ENCODE assay signal across 25 cellular contexts in genomic region chr1:235993652-235994051, GRCh38.
"Had no signal": no experiment of that assay in that cellular context is flagged by ENCODE, and none has a peak within 500 bp of the region (broad histone marks: within the 10 kb centered on the region; RNA-seq: fewer than 3 reads in every experiment).

No MANE protein-coding gene starts in this region.

- H3K4me3 Mint-ChIP-seq: mesothelial cell of epicardium; naive thymus-derived CD4-positive, alpha-beta T cell; natural killer cell treated with Interleukin-12 subunit alpha and Interleukin-12 subunit beta and Interleukin-15 and Interleukin-18, amount 100 ng/mL, for 72 hours; stimulated activated effector memory CD8-positive, alpha-beta T cell treated with anti-CD3 and anti-CD28 coated beads, Interleukin-12 subunit alpha, Interleukin-12 subunit beta, amount 100 ng/mL, for 72 hours; type B pancreatic cell had no signal

- H3K27me3 Mint-ChIP-seq: progenitor cell of endocrine pancreas, type B pancreatic cell had no signal

- H3K27me3 ChIP-seq: left lung, ovary, right atrium auricular region, sigmoid colon, spleen, suprapubic skin, tibial artery, uterus had no signal

- H3K4me3 ChIP-seq: left lung, lower lobe of right lung, mucosa of descending colon, ovary, right atrium auricular region, sigmoid colon, spleen, suprapubic skin, thoracic aorta, tibial artery, uterus had no signal

- H3K4me1 ChIP-seq: right atrium auricular region, suprapubic skin, tibial artery, uterus had no signal

- H3K36me3 ChIP-seq: ovary, uterus had no signal

- H3K4me1 Mint-ChIP-seq: mesothelial cell of epicardium had no signal

- H3K27ac ChIP-seq: left lung, lower lobe of right lung, ovary, right atrium auricular region, sigmoid colon, spleen, suprapubic skin, thoracic aorta, tibial artery, uterus had no signal

- H3K27ac Mint-ChIP-seq: mesothelial cell of epicardium; naive thymus-derived CD4-positive, alpha-beta T cell; natural killer cell treated with Interleukin-12 subunit alpha and Interleukin-12 subunit beta and Interleukin-15 and Interleukin-18, amount 100 ng/mL, for 72 hours; progenitor cell of endocrine pancreas; stimulated activated effector memory CD8-positive, alpha-beta T cell treated with anti-CD3 and anti-CD28 coated beads, Interleukin-12 subunit alpha, Interleukin-12 subunit beta, amount 100 ng/mL, for 72 hours; type B pancreatic cell had no signal

- DNase-seq: hippocampal formation; kidney glomerular epithelial cell; left cardiac atrium; left lung; lower lobe of right lung; mammary epithelial cell; mesendoderm; mucosa of descending colon; naive thymus-derived CD4-positive, alpha-beta T cell; sigmoid colon; small intestine; spleen; stimulated activated CD4-positive, alpha-beta T cell treated with anti-CD3 and anti-CD28 coated beads, Interleukin-4, amount 100 ng/mL, for 24 hours; stimulated activated naive CD4-positive, alpha-beta T cell treated with Interleukin-2 at 50 U/mL for 16 hours; tibial artery had no signal

- H3K36me3 Mint-ChIP-seq: stimulated activated effector memory CD8-positive, alpha-beta T cell treated with anti-CD3 and anti-CD28 coated beads, Interleukin-12 subunit alpha, Interleukin-12 subunit beta, amount 100 ng/mL, for 72 hours had no signal

- H3K9me3 ChIP-seq: mucosa of descending colon, right atrium auricular region, sigmoid colon, suprapubic skin, thoracic aorta had no signal

- ATAC-seq: left cardiac atrium; left lung; lower lobe of right lung; mucosa of descending colon; naive thymus-derived CD4-positive, alpha-beta T cell; stimulated activated effector memory CD8-positive, alpha-beta T cell treated with anti-CD3 and anti-CD28 coated beads, Interleukin-12 subunit alpha, Interleukin-12 subunit beta, amount 100 ng/mL, for 72 hours had no signal
